Comparison of ENCODE assay signal across 15 cellular contexts in genomic region chr1:197919523-197920301, GRCh38. TPM values are rescaled to one million over a fixed set of nuclear protein-coding genes. Genes with fewer than 3 reads are reported as not detected.
DNase-seq lines count a peak whose midpoint lies in the region; ATAC-seq and TF ChIP-seq lines count a peak whose summit lies in the region.
"Had no signal": no experiment of that assay in that cellular context is flagged by ENCODE, and none has a peak within 500 bp of the region (broad histone marks: within the 10 kb centered on the region; RNA-seq: fewer than 3 reads in every experiment).

No MANE protein-coding gene starts in this region.

- H3K27ac ChIP-seq in CD4-positive, CD25-positive, alpha-beta regulatory T cell (ENCODE audit: insufficient read depth, low read length, poor library complexity, severe bottlenecking): no peak overlapping the region
- H3K27ac ChIP-seq in GM23338 (ENCODE audit: low read depth) (no peak overlapping the region), foreskin keratinocyte (no peak overlapping the region)
- H3K27ac ChIP-seq: colonic mucosa had no signal

- H2AFZ ChIP-seq in GM23338: peak overlapping the region; percentile 86

- peaks cover 72% of the 10 kb centered on the region for H3K27me3 ChIP-seq in CD4-positive, CD25-positive, alpha-beta regulatory T cell (ENCODE audit: control insufficient read depth, insufficient read depth, low read length)
- H3K27me3 ChIP-seq in GM23338 (ENCODE audit: insufficient read depth) (peaks cover 96% of the 10 kb centered on the region), foreskin keratinocyte (peaks cover 98% of the 10 kb centered on the region)

- H3K9me3 ChIP-seq in CD4-positive, CD25-positive, alpha-beta regulatory T cell (ENCODE audit: control insufficient read depth in 2 of 2, low read length in 2 of 2): peaks cover 0 to 6% of the 10 kb centered on the region in 2 experiments
- H3K9me3 ChIP-seq: colonic mucosa had no signal

- TF ChIP-seq CTCF in GM23338 (conservative IDR thresholded peaks at IDR 0.05; ENCODE audit: low read depth in 2 of 2): no peak
- TF ChIP-seq CTCF in natural killer cell (IDR thresholded peaks at IDR 0.05): no peak
- TF ChIP-seq CTCF in foreskin keratinocyte (conservative IDR thresholded peaks at IDR 0.05): no peak

- H3K4me1 Mint-ChIP-seq in CD4-positive, CD25-positive, alpha-beta regulatory T cell: peaks cover 9 to 66% (median 47%) of the 10 kb centered on the region in 4 donors
- H3K4me1 Mint-ChIP-seq in GM23338 (peaks cover 76% of the 10 kb centered on the region), natural killer cell (peaks cover 58% of the 10 kb centered on the region in 2 donors)
- H3K4me1 Mint-ChIP-seq in activated naive CD8-positive, alpha-beta T cell treated with anti-CD3 and anti-CD28 coated beads, Interleukin-2, amount 50 U/mL, for 24 hours: peaks cover 55% of the 10 kb centered on the region

- H3K9me2 ChIP-seq in GM23338 (ENCODE audit: insufficient read depth): no peaks in the 10 kb centered on the region

- 0 out of 2 replicates have a peak, but pooled peaks cover 7% of the 10 kb centered on the region for H4K20me1 ChIP-seq in GM23338 (replicated peaks; ENCODE audit: insufficient read depth)

- peak overlapping the region; percentile 65 to 88 (median 79) for H3K4me3 Mint-ChIP-seq in CD4-positive, CD25-positive, alpha-beta regulatory T cell
- H3K4me3 Mint-ChIP-seq in GM23338 (peak overlapping the region; percentile 72), natural killer cell (peak overlapping the region; percentile 82)
- peak overlapping the region; percentile 74 for H3K4me3 Mint-ChIP-seq in activated naive CD8-positive, alpha-beta T cell treated with anti-CD3 and anti-CD28 coated beads, Interleukin-2, amount 50 U/mL, for 24 hours

- H3K4me2 ChIP-seq in GM23338: peak overlapping the region; percentile 92

- H3K9me3 Mint-ChIP-seq in CD4-positive, CD25-positive, alpha-beta regulatory T cell: peaks cover 0 to 4% (median 0%) of the 10 kb centered on the region in 7 donors
- H3K9me3 Mint-ChIP-seq in GM23338 (peaks cover 3% of the 10 kb centered on the region; the same call in 2 of the 3 replicates), natural killer cell (no peaks in the 10 kb centered on the region)
- no peaks in the 10 kb centered on the region for H3K9me3 Mint-ChIP-seq in activated naive CD8-positive, alpha-beta T cell treated with anti-CD3 and anti-CD28 coated beads, Interleukin-2, amount 50 U/mL, for 24 hours

- no peaks in the 10 kb centered on the region for H3K36me3 Mint-ChIP-seq in CD4-positive, CD25-positive, alpha-beta regulatory T cell
- H3K36me3 Mint-ChIP-seq in GM23338 (ENCODE audit: low read depth) (no peaks in the 10 kb centered on the region; the same call in 2 of the 3 replicates), natural killer cell (no peaks in the 10 kb centered on the region)
- H3K36me3 Mint-ChIP-seq in activated naive CD8-positive, alpha-beta T cell treated with anti-CD3 and anti-CD28 coated beads, Interleukin-2, amount 50 U/mL, for 24 hours (ENCODE audit: low read depth): no peaks in the 10 kb centered on the region

- peaks cover 56% of the 10 kb centered on the region for H3K4me1 ChIP-seq in CD4-positive, CD25-positive, alpha-beta regulatory T cell (ENCODE audit: control insufficient read depth, insufficient read depth, low read length, poor library complexity, severe bottlenecking)
- peaks cover 50% of the 10 kb centered on the region for H3K4me1 ChIP-seq in GM23338 (ENCODE audit: insufficient read depth)
- H3K4me1 ChIP-seq in foreskin keratinocyte: peaks cover 5% of the 10 kb centered on the region

- peaks cover 97% of the 10 kb centered on the region for H3K27me3 Mint-ChIP-seq in CD4-positive, CD25-positive, alpha-beta regulatory T cell
- H3K27me3 Mint-ChIP-seq in GM23338 (ENCODE audit: insufficient read depth, low read depth, poor library complexity) (peaks cover 88% of the 10 kb centered on the region), natural killer cell (ENCODE audit: low read depth in 2 of 2) (peaks cover 84 to 95% of the 10 kb centered on the region in 2 donors)
- H3K27me3 Mint-ChIP-seq in activated naive CD8-positive, alpha-beta T cell treated with anti-CD3 and anti-CD28 coated beads, Interleukin-2, amount 50 U/mL, for 24 hours: peaks cover 92% of the 10 kb centered on the region

- H3K36me3 ChIP-seq in CD4-positive, CD25-positive, alpha-beta regulatory T cell (ENCODE audit: control insufficient read depth, insufficient read depth, low read length): no peaks in the 10 kb centered on the region
- no peaks in the 10 kb centered on the region for H3K36me3 ChIP-seq in GM23338 (ENCODE audit: insufficient read depth)
- H3K36me3 ChIP-seq: colonic mucosa had no signal

- no peaks in the 10 kb centered on the region for H3K79me2 ChIP-seq in GM23338 (replicated peaks; ENCODE audit: insufficient read depth)

- DNase-seq in CD4-positive, CD25-positive, alpha-beta regulatory T cell: no peak
- DNase-seq in GM23338 (ENCODE audit: low spot score): peak; percentile 56
- no peak for DNase-seq in activated naive CD8-positive, alpha-beta T cell treated with anti-CD3 and anti-CD28 coated beads, Interleukin-2, amount 50 U/mL, for 24 hours
- DNase-seq in natural killer cell: no peak
- DNase-seq in foreskin keratinocyte: no peak
- DNase-seq in pons (ENCODE audit: low spot score): no peak
- DNase-seq in NCI-H2196 treated with DMSO at 0.1 percent for 48 hours (lab: John Stamatoyannopoulos, UW; ENCODE audit: unreplicated experiment): no peak
- DNase-seq: colonic mucosa, GF-D8, hippocampal formation, KBM-7, NCI-H345, posterior cingulate gyrus, Right ventricle myocardium superior had no signal

- intact Hi-C loops in natural killer cell (cut with micrococcal nuclease): loop anchor here (10.0 kb wide), 2 partner anchors 235 to 545 kb away; partner anchors contain the start of gene NEK7

- H3K27ac Mint-ChIP-seq in CD4-positive, CD25-positive, alpha-beta regulatory T cell: peak overlapping the region in 1 of 3 donors; percentile 23
- H3K27ac Mint-ChIP-seq in GM23338 (no peak overlapping the region), natural killer cell (no peak overlapping the region)
- no peak overlapping the region for H3K27ac Mint-ChIP-seq in activated naive CD8-positive, alpha-beta T cell treated with anti-CD3 and anti-CD28 coated beads, Interleukin-2, amount 50 U/mL, for 24 hours

- peak overlapping the region; percentile 61 for H3K4me3 ChIP-seq in CD4-positive, CD25-positive, alpha-beta regulatory T cell (ENCODE audit: low read depth, low read length)
- H3K4me3 ChIP-seq in GM23338: peak overlapping the region; percentile 60
- H3K4me3 ChIP-seq: colonic mucosa had no signal

- no peak for ATAC-seq in CD4-positive, CD25-positive, alpha-beta regulatory T cell (ENCODE audit: low read depth in 2 of 2)
- ATAC-seq in GM23338: peak; percentile 10
- peak; percentile 24 for ATAC-seq in activated naive CD8-positive, alpha-beta T cell treated with anti-CD3 and anti-CD28 coated beads, Interleukin-2, amount 50 U/mL, for 24 hours
- ATAC-seq in natural killer cell: peak in 2 of 3 donors; percentile 8 to 30
- ATAC-seq in foreskin keratinocyte: no peak
- ATAC-seq in HG03571 (IDR thresholded peaks at IDR 0.05; ENCODE audit: unreplicated experiment): no peak

- peaks cover 29% of the 10 kb centered on the region for H3F3A ChIP-seq in GM23338 (replicated peaks; ENCODE audit: low read depth)

TF ChIP-seq in GM23338, 12 proteins besides CTCF, POLR2A, EP300 and RAD21 (continues in another document):
- TF ChIP-seq EZH2phosphoT487 (IDR thresholded peaks at IDR 0.05; ENCODE audit: unreplicated experiment) (peak; percentile 100), EZH2 (IDR thresholded peaks at IDR 0.05; ENCODE audit: low read depth, unreplicated experiment) (peak; percentile 99), ETS1 (IDR thresholded peaks at IDR 0.05) (no peak)

RNA-seq across cellular contexts. Expression of gene LHX9, which starts 2.5 kb away (rescaled TPM):
- total RNA-seq in CD4-positive, CD25-positive, alpha-beta regulatory T cell: not detected
- polyA plus RNA-seq in CD4-positive, CD25-positive, alpha-beta regulatory T cell: not detected
- total RNA-seq in GM23338 (2014; rRNA removed; shearing (Covaris generic)): not detected in 2 replicates
- polyA plus RNA-seq in GM23338 (2016; fragmentation: Nextera tagmentation; extraction: Ambion mirVana): 0.23 TPM in 1 of 2 replicates, not detected in the other
- not detected for total RNA-seq in natural killer cell
- not detected in 2 replicates for total RNA-seq in foreskin keratinocyte
- polyA plus RNA-seq in foreskin keratinocyte: not detected in 2 replicates

RNA-seq across cellular contexts. Expression of gene C1orf53, which starts 17.3 kb away (rescaled TPM):
- total RNA-seq in CD4-positive, CD25-positive, alpha-beta regulatory T cell: not detected
- polyA plus RNA-seq in CD4-positive, CD25-positive, alpha-beta regulatory T cell: 1 to 10 TPM in 2 of 4 donors, not detected in 2; 1.2 to 1.4 TPM
- 2.7 TPM in 1 of 2 replicates, not detected in the other for total RNA-seq in GM23338 (2014; rRNA removed; shearing (Covaris generic))
- polyA plus RNA-seq in GM23338 (2016; fragmentation: Nextera tagmentation; extraction: Ambion mirVana) (3.8 and 4.1 TPM in 2 replicates), foreskin keratinocyte (3.1 and 3.5 TPM in 2 replicates)
- total RNA-seq in natural killer cell (not detected), foreskin keratinocyte (2.4 and 2.6 TPM in 2 replicates)

Comparison
In these comparisons a context has a peak if more than half of its experiments do, and no peak if none do; other contexts are left out.
1. ATAC-seq: peak in GM23338 (single experiment), activated naive CD8-positive, alpha-beta T cell treated with anti-CD3 and anti-CD28 coated beads, Interleukin-2, amount 50 U/mL, for 24 hours (single experiment) and natural killer cell (2 of 3); none in CD4-positive, CD25-positive, alpha-beta regulatory T cell (0 of 2), foreskin keratinocyte (single experiment) and HG03571 (single experiment).
2. Peak in every context shown above with its lines, with median percentiles within 50 percentile points of each other: H3K4me3 Mint-ChIP-seq.